In genomic region chr3:189914799-189915198, GRCh38 we compare ENCODE assay signal across 10 cellular contexts.
DNase-seq lines count a peak whose midpoint lies in the region; ATAC-seq and TF ChIP-seq lines count a peak whose summit lies in the region.
"Had no signal": no experiment of that assay in that cellular context is flagged by ENCODE, and none has a peak within 500 bp of the region (broad histone marks: within the 10 kb centered on the region; RNA-seq: fewer than 3 reads in every experiment).

No MANE protein-coding gene starts in this region.

- DNase-seq in GM03348 (ENCODE audit: low spot score) (peak; percentile 78), NCI-H460 (ENCODE audit: extremely low read depth, low read depth) (peak; percentile 65), cardiac fibroblast (ENCODE audit: low read depth in 2 of 2) (peak; percentile 81 to 96), psoas muscle (no peak), posterior cingulate gyrus (no peak), NCI-H510A treated with DMSO at 0.1 percent for 48 hours (lab: John Stamatoyannopoulos, UW) (no peak)
- DNase-seq: lower lobe of right lung, NCI-H146 had no signal

- no peak overlapping the region for H3K27ac ChIP-seq in psoas muscle
- H3K27ac ChIP-seq: lower lobe of right lung had no signal

- peak in 3 of 4 donors; percentile 32 to 76 (median 70) for ATAC-seq in psoas muscle
- ATAC-seq in HG02798 (IDR thresholded peaks at IDR 0.05; ENCODE audit: poor library complexity, unreplicated experiment), result no peak
- no peak for ATAC-seq in GM21529 (IDR thresholded peaks at IDR 0.05; ENCODE audit: unreplicated experiment)

- intact Hi-C loops in psoas muscle (cut with DNase I), result no loop called here
- intact Hi-C loops in posterior cingulate gyrus (cut with DNase I), result no loop called here

- H3K9me3 ChIP-seq in psoas muscle, result no peaks in the 10 kb centered on the region
- H3K9me3 ChIP-seq: lower lobe of right lung had no signal

- H3K4me3 ChIP-seq in cardiac fibroblast (replicated peaks in 1 of 2; ENCODE audit: low read depth in 2 of 2, low read length in 2 of 2) (no peak overlapping the region), psoas muscle (no peak overlapping the region)
- H3K4me3 ChIP-seq: lower lobe of right lung had no signal

- H3K36me3 ChIP-seq in psoas muscle (ENCODE audit: insufficient read depth in 1 of 2, low read depth in 1 of 2), result no peaks in the 10 kb centered on the region
- H3K36me3 ChIP-seq: lower lobe of right lung had no signal

- TF ChIP-seq CTCF in cardiac fibroblast (IDR thresholded peaks at IDR 0.05; ENCODE audit: low read depth, low read length), result no peak
- TF ChIP-seq CTCF in psoas muscle (IDR thresholded peaks at IDR 0.05), result no peak

- H3K4me1 ChIP-seq in psoas muscle, result no peaks in the 10 kb centered on the region
- H3K4me1 ChIP-seq: lower lobe of right lung had no signal

- no peaks in the 10 kb centered on the region for H3K27me3 ChIP-seq in psoas muscle (ENCODE audit: insufficient read depth in 3 of 3, low read length in 2 of 3)

- 72 to 80% (median 79%) methylated on average over 3 of the region's 3 CpGs for WGBS in psoas muscle, 3 donors

Comparison
In these comparisons a context has a peak if more than half of its experiments do, and no peak if none do; other contexts are left out.
1. DNase-seq: peak in GM03348 (single experiment), NCI-H460 (single experiment) and cardiac fibroblast (2 of 2); none in psoas muscle (0 of 2), posterior cingulate gyrus (0 of 10) and NCI-H510A treated with DMSO at 0.1 percent for 48 hours (single experiment).
2. ATAC-seq: peak in psoas muscle (3 of 4); none in HG02798 (single experiment) and GM21529 (single experiment).